8 cellular contexts compared by ENCODE assay signal in the genomic region with DNA sequence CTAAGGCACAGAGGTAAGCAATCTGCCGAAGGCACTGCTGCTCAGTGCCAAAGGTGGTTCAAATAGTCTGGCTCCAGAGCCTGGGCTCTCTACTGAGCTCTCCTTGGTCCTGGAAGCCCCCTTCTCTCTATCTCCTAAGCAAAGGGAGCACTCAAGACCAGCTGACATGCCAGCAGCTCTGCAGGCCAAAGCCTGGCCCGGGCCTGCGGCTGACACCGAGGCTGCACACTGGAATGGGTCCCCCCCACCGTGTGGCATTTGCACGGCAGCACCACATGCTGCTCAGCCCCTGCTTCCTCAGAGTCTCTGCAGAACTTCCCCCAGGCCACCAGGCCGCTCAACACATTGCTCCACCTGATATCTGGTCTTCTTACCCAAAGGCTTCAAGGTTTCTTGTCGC. TPM values are rescaled to one million over a fixed set of nuclear protein-coding genes. Genes with fewer than 3 reads are reported as not detected.
DNase-seq lines count a peak whose midpoint lies in the region; ATAC-seq and TF ChIP-seq lines count a peak whose summit lies in the region.

No MANE protein-coding gene starts in this region.

- intact Hi-C loops in prostate gland (cut with DNase I), result loop anchor here (5.0 to 10.0 kb wide), 3 partner anchors 80 to 213 kb away; a partner anchor contains a TSS
- intact Hi-C loops in posterior vena cava (cut with DNase I), result loop anchor here in 1 of 2 donors (5.0 kb wide), 1 partner anchor 95 kb away; no protein-coding TSS in a partner anchor

- peak; percentile 40 for DNase-seq in GDM1 (lab: John Stamatoyannopoulos, UW)
- peak in 1 of 2 experiments; percentile 90 for DNase-seq in HL-60 (ENCODE audit: low read depth in 1 of 2, low spot score in 1 of 2)
- DNase-seq in prostate gland (ENCODE audit: low spot score), result no peak
- DNase-seq in NCI-H2029 (lab: John Stamatoyannopoulos, UW), result no peak
- DNase-seq in NCI-H2196 (lab: John Stamatoyannopoulos, UW; ENCODE audit: unreplicated experiment), result no peak
- no peak for DNase-seq in posterior vena cava (ENCODE audit: low spot score)
- DNase-seq in T-cell, result no peak

- POLR2A ChIA-PET in T-cell (lab: Charles Lee), result no interaction called here

- H3K27ac ChIP-seq in HL-60 (replicated peaks), result peak overlapping the region; percentile 85
- peak overlapping the region; percentile 4 for H3K27ac ChIP-seq in cingulate gyrus (ENCODE audit: low read depth, low read length)
- peak overlapping the region; percentile 85 to 91 for H3K27ac ChIP-seq in prostate gland

- H3K36me3 Mint-ChIP-seq in T-cell, result peaks cover 35% of the 10 kb centered on the region

- H3K4me3 ChIP-seq in HL-60 (replicated peaks; ENCODE audit: insufficient read depth, low read length) (no peak overlapping the region), prostate gland (no peak overlapping the region)

- H3K27me3 ChIP-seq in HL-60 (ENCODE audit: insufficient read depth, poor library complexity, severe bottlenecking) (no peaks in the 10 kb centered on the region), prostate gland (replicated peaks; ENCODE audit: insufficient read depth) (no peaks in the 10 kb centered on the region)

- H3K36me3 ChIP-seq in prostate gland, result no peaks in the 10 kb centered on the region

- no peak for ATAC-seq in T-cell (replicated peaks in 1 of 4)

- WGBS in prostate gland, result 33% methylated on average over 8 of the region's 8 CpGs

- H3K9me3 ChIP-seq in prostate gland, result no peaks in the 10 kb centered on the region

- CTCF ChIA-PET in T-cell (lab: Charles Lee), result interaction anchor here (0.6 to 5.4 kb wide), 21 partner anchors 10 to 702 kb away, joined by 3 to 66 read pairs (median 3); a partner anchor contains a TSS

- peaks cover 4 to 7% (median 5%) of the 10 kb centered on the region in 3 donors for H3K4me1 Mint-ChIP-seq in T-cell

- H3K27ac Mint-ChIP-seq in T-cell, result peak overlapping the region in 1 of 2 donors; percentile 41

- peaks cover 16% of the 10 kb centered on the region for H3K4me1 ChIP-seq in prostate gland (replicated peaks)

- H3K27me3 Mint-ChIP-seq in T-cell, result no peaks in the 10 kb centered on the region

- H3K9me3 Mint-ChIP-seq in T-cell, result no peaks in the 10 kb centered on the region

- TF ChIP-seq POLR2A in prostate gland (IDR thresholded peaks at IDR 0.05), result no peak

- H3K4me3 Mint-ChIP-seq in T-cell, result no peak overlapping the region

- no peak for TF ChIP-seq CTCF in HL-60 (IDR thresholded peaks at IDR 0.05; ENCODE audit: insufficient read depth, low read length)
- TF ChIP-seq CTCF in prostate gland (IDR thresholded peaks at IDR 0.05), result no peak

RNA-seq across cellular contexts. Expression of a gene that starts 57.8 kb away (rescaled TPM):
- total RNA-seq in prostate gland (100 to 1,000 TPM; 118 to 259 TPM), posterior vena cava (10 to 100 TPM; 74.4 to 89.3 TPM), T-cell (10 to 100 TPM; 49.3 to 87.6 (median 73.8) TPM)

Comparison
In these comparisons a context has a peak if more than half of its experiments do, and no peak if none do; other contexts are left out.
1. H3K27ac ChIP-seq: peak in every context shown above with its lines; median percentile 88 in prostate gland; 85 in HL-60; 4 in cingulate gyrus.